Comparison of ENCODE assay signal across 14 cellular contexts in genomic region chr7:2195403-2196246, GRCh38. TPM values are rescaled to one million over a fixed set of nuclear protein-coding genes. Genes with fewer than 3 reads are reported as not detected.
DNase-seq lines count a peak whose midpoint lies in the region; ATAC-seq and TF ChIP-seq lines count a peak whose summit lies in the region.
"Had no signal": no experiment of that assay in that cellular context is flagged by ENCODE, and none has a peak within 500 bp of the region (broad histone marks: within the 10 kb centered on the region; RNA-seq: fewer than 3 reads in every experiment).

No MANE protein-coding gene starts in this region.

- CTCF ChIA-PET in SK-N-SH (lab: Yijun Ruan, JAX): interaction anchor here (0.9 to 4.0 kb wide), 10 partner anchors 7 to 617 kb away, joined by 3 to 24 read pairs (median 4); no protein-coding TSS in a partner anchor

- H3K9ac ChIP-seq in SK-N-SH: no peak overlapping the region

- no peak for TF ChIP-seq RAD21 in SK-N-SH (IDR thresholded peaks at IDR 0.05; ENCODE audit: low read length)

- TF ChIP-seq POLR2A in stomach (IDR thresholded peaks at IDR 0.05): no peak

- H3K4me1 ChIP-seq in right atrium auricular region (peaks cover 0 to 21% of the 10 kb centered on the region in 2 donors), stomach (no peaks in the 10 kb centered on the region), SK-N-SH (ENCODE audit: control insufficient read depth in 1 of 2, insufficient read depth in 2 of 2, low read depth in 1 of 2, low read length in 1 of 2) (peaks cover 0 to 15% of the 10 kb centered on the region in 2 experiments; a peak in 1 of 4 replicates)
- H3K4me1 ChIP-seq: testis had no signal

- POLR2A ChIA-PET in SK-N-SH (lab: Yijun Ruan, JAX): no interaction called here

- H2AFZ ChIP-seq in SK-N-SH (ENCODE audit: low read depth): no peak overlapping the region

- H4K20me1 ChIP-seq in SK-N-SH (ENCODE audit: insufficient read depth): no peaks in the 10 kb centered on the region

- H3K79me2 ChIP-seq in SK-N-SH (ENCODE audit: insufficient read depth): no peaks in the 10 kb centered on the region

- no peaks in the 10 kb centered on the region for H3K36me3 Mint-ChIP-seq in natural killer cell treated with Interleukin-12 subunit alpha and Interleukin-12 subunit beta and Interleukin-15 and Interleukin-18, amount 100 ng/mL, for 72 hours

- TF ChIP-seq CTCF in right atrium auricular region (IDR thresholded peaks at IDR 0.05): no peak
- TF ChIP-seq CTCF in stomach (IDR thresholded peaks at IDR 0.05): no peak
- no peak for TF ChIP-seq CTCF in SK-N-SH (IDR thresholded peaks at IDR 0.05)

- H3K27ac ChIP-seq in right atrium auricular region (peak overlapping the region; percentile 5 to 46), stomach (no peak overlapping the region), SK-N-SH (ENCODE audit: low read depth in 2 of 2, low read length in 1 of 2) (no peak overlapping the region)
- H3K27ac ChIP-seq: esophagus squamous epithelium, testis had no signal

- H3K4me3 Mint-ChIP-seq in natural killer cell treated with Interleukin-12 subunit alpha and Interleukin-12 subunit beta and Interleukin-15 and Interleukin-18, amount 100 ng/mL, for 72 hours: no peak overlapping the region
- H3K4me3 Mint-ChIP-seq: activated naive CD4-positive, alpha-beta T cell treated with anti-CD3 and anti-CD28 coated beads, Interleukin-2, amount 50 U/mL, for 24 hours; CD8-positive, alpha-beta T cell; central memory CD8-positive, alpha-beta T cell had no signal

- intact Hi-C loops in stomach (cut with DNase I; ENCODE audit: low total_unique reads): no loop called here

- no peak overlapping the region for H3K4me2 ChIP-seq in SK-N-SH

- no peaks in the 10 kb centered on the region for H3K9me2 ChIP-seq in SK-N-SH

- WGBS in stomach, 5 donors: 79 to 94% (median 81%) methylated on average over 13 of the region's 13 CpGs
- 94% methylated on average over 10 of the region's 13 CpGs for WGBS in SK-N-SH (ENCODE audit: low lambda C conversion rate)

- ATAC-seq in natural killer cell treated with Interleukin-12 subunit alpha and Interleukin-12 subunit beta and Interleukin-15 and Interleukin-18, amount 100 ng/mL, for 72 hours: no peak
- ATAC-seq: CD8-positive, alpha-beta T cell had no signal

- DNase-seq in NCI-H2029 (lab: John Stamatoyannopoulos, UW) (peak; percentile 84), amygdala (lab: John Stamatoyannopoulos, UW) (peak in 40 of 56 donors; percentile 13 to 77 (median 40)), right atrium auricular region (ENCODE audit: low spot score) (no peak), stomach (peak; percentile 60), SK-N-SH (no peak)
- DNase-seq in natural killer cell treated with Interleukin-12 subunit alpha and Interleukin-12 subunit beta and Interleukin-15 and Interleukin-18, amount 100 ng/mL, for 72 hours (ENCODE audit: low spot score): no peak
- no peak for DNase-seq in activated CD4-positive, alpha-beta T cell treated with anti-CD3 and anti-CD28 coated beads, Interleukin-2, amount 50 U/mL, for 4 hours
- DNase-seq: CD8-positive, alpha-beta T cell; esophagus squamous epithelium; NCI-H146; T1000; testis had no signal

- no peak overlapping the region for H3K4me3 ChIP-seq in right atrium auricular region
- H3K4me3 ChIP-seq in stomach: no peak overlapping the region
- peak overlapping the region in 1 of 2 experiments; percentile 7; a peak in 1 of 4 replicates for H3K4me3 ChIP-seq in SK-N-SH (ENCODE audit: low read depth in 2 of 2, low read length in 1 of 2)
- H3K4me3 ChIP-seq: esophagus squamous epithelium, testis had no signal

- H3F3A ChIP-seq in SK-N-SH (replicated peaks; ENCODE audit: insufficient read depth): no peaks in the 10 kb centered on the region

- no peak overlapping the region for H3K27ac Mint-ChIP-seq in natural killer cell treated with Interleukin-12 subunit alpha and Interleukin-12 subunit beta and Interleukin-15 and Interleukin-18, amount 100 ng/mL, for 72 hours
- H3K27ac Mint-ChIP-seq: activated naive CD4-positive, alpha-beta T cell treated with anti-CD3 and anti-CD28 coated beads, Interleukin-2, amount 50 U/mL, for 24 hours; CD8-positive, alpha-beta T cell had no signal

- no peak for TF ChIP-seq EP300 in stomach (IDR thresholded peaks at IDR 0.05)
- TF ChIP-seq EP300 in SK-N-SH (IDR thresholded peaks at IDR 0.05; ENCODE audit: borderline replicate concordance in 1 of 2, low read depth in 1 of 2, low read length in 1 of 2): no peak

- H3K36me3 ChIP-seq in right atrium auricular region (peaks cover 14% of the 10 kb centered on the region), stomach (peaks cover 8 to 61% (median 42%) of the 10 kb centered on the region in 4 donors), SK-N-SH (replicated peaks in 1 of 2; ENCODE audit: control insufficient read depth in 1 of 2, insufficient read depth in 2 of 2, low read length in 1 of 2) (peaks cover 23 to 39% of the 10 kb centered on the region in 2 experiments)

- no peaks in the 10 kb centered on the region for H3K27me3 ChIP-seq in right atrium auricular region
- no peaks in the 10 kb centered on the region for H3K27me3 ChIP-seq in stomach
- no peaks in the 10 kb centered on the region for H3K27me3 ChIP-seq in SK-N-SH (ENCODE audit: insufficient read depth)
- H3K27me3 ChIP-seq: esophagus squamous epithelium, testis had no signal

- H3K9me3 Mint-ChIP-seq in natural killer cell treated with Interleukin-12 subunit alpha and Interleukin-12 subunit beta and Interleukin-15 and Interleukin-18, amount 100 ng/mL, for 72 hours: no peaks in the 10 kb centered on the region
- H3K9me3 Mint-ChIP-seq: activated naive CD4-positive, alpha-beta T cell treated with anti-CD3 and anti-CD28 coated beads, Interleukin-2, amount 50 U/mL, for 24 hours; CD8-positive, alpha-beta T cell; central memory CD8-positive, alpha-beta T cell had no signal

- no peaks in the 10 kb centered on the region for H3K27me3 Mint-ChIP-seq in natural killer cell treated with Interleukin-12 subunit alpha and Interleukin-12 subunit beta and Interleukin-15 and Interleukin-18, amount 100 ng/mL, for 72 hours
- H3K27me3 Mint-ChIP-seq: activated naive CD4-positive, alpha-beta T cell treated with anti-CD3 and anti-CD28 coated beads, Interleukin-2, amount 50 U/mL, for 24 hours; central memory CD8-positive, alpha-beta T cell had no signal

- no peaks in the 10 kb centered on the region for H3K9me3 ChIP-seq in right atrium auricular region
- H3K9me3 ChIP-seq in stomach: peaks cover 0 to 13% (median 3%) of the 10 kb centered on the region in 4 donors
- peaks cover 6% of the 10 kb centered on the region; the same call in 1 of the 2 replicates for H3K9me3 ChIP-seq in SK-N-SH
- H3K9me3 ChIP-seq: esophagus squamous epithelium, testis had no signal

- H3K4me1 Mint-ChIP-seq in natural killer cell treated with Interleukin-12 subunit alpha and Interleukin-12 subunit beta and Interleukin-15 and Interleukin-18, amount 100 ng/mL, for 72 hours (ENCODE audit: low read depth in 2 of 2): peaks cover 4 to 5% of the 10 kb centered on the region in 2 donors
- H3K4me1 Mint-ChIP-seq: activated naive CD4-positive, alpha-beta T cell treated with anti-CD3 and anti-CD28 coated beads, Interleukin-2, amount 50 U/mL, for 24 hours; central memory CD8-positive, alpha-beta T cell had no signal

TF ChIP-seq in SK-N-SH, 30 proteins besides CTCF, POLR2A, EP300 and RAD21 (continues in another document):
- TF ChIP-seq GABPA (IDR thresholded peaks at IDR 0.05; ENCODE audit: low read depth) (no peak), SMC3 (IDR thresholded peaks at IDR 0.05; ENCODE audit: low read depth, low read length) (no peak), MXI1 (IDR thresholded peaks at IDR 0.05; ENCODE audit: low read depth, low read length) (no peak), FOSL2 (IDR thresholded peaks at IDR 0.05; ENCODE audit: borderline replicate concordance, low read depth) (no peak)
- TF ChIP-seq, protein P1, sequence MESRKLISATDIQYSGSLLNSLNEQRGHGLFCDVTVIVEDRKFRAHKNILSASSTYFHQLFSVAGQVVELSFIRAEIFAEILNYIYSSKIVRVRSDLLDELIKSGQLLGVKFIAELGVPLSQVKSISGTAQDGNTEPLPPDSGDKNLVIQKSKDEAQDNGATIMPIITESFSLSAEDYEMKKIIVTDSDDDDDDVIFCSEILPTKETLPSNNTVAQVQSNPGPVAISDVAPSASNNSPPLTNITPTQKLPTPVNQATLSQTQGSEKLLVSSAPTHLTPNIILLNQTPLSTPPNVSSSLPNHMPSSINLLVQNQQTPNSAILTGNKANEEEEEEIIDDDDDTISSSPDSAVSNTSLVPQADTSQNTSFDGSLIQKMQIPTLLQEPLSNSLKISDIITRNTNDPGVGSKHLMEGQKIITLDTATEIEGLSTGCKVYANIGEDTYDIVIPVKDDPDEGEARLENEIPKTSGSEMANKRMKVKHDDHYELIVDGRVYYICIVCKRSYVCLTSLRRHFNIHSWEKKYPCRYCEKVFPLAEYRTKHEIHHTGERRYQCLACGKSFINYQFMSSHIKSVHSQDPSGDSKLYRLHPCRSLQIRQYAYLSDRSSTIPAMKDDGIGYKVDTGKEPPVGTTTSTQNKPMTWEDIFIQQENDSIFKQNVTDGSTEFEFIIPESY (IDR thresholded peaks at IDR 0.05; ENCODE audit: borderline replicate concordance, low read depth): no peak

RNA-seq across cellular contexts. Expression of gene MAD1L1, which starts 37.1 kb away (rescaled TPM):
- 10 to 100 TPM; 13.3 to 31.9 TPM for total RNA-seq in right atrium auricular region
- total RNA-seq in stomach: 100 to 1,000 TPM in 1 of 5 donors, 10 to 100 TPM in 4; 12.8 to 469 (median 25.0) TPM
- 10 to 100 TPM; 25.8 to 36.0 (median 28.7) TPM for polyA plus RNA-seq in stomach
- polyA plus RNA-seq in SK-N-SH (2012; rRNA removed): 28.7 and 46.2 TPM in 2 replicates
- 20.4 and 23.6 TPM in 2 replicates for polyA plus RNA-seq in SK-N-SH (2012; cell fraction: cytosol; rRNA removed)
- polyA plus RNA-seq in SK-N-SH (2012; cell fraction: nucleus; rRNA removed): 29.9 and 64.7 TPM in 2 replicates
- total RNA-seq in natural killer cell treated with Interleukin-12 subunit alpha and Interleukin-12 subunit beta and Interleukin-15 and Interleukin-18, amount 100 ng/mL, for 72 hours: 10 to 100 TPM; 39.5 to 79.4 TPM

RNA-seq across cellular contexts. Expression of gene MRM2, which starts 46.4 kb away (rescaled TPM):
- total RNA-seq in right atrium auricular region: 10 to 100 TPM; 13.2 to 13.7 TPM
- total RNA-seq in stomach: 10 to 100 TPM in 4 of 5 donors, 1 to 10 TPM in 1; 9.9 to 19.1 (median 17.1) TPM
- polyA plus RNA-seq in stomach: 10 to 100 TPM; 17.4 to 22.3 (median 18.7) TPM
- 30.7 and 34.8 TPM in 2 replicates for polyA plus RNA-seq in SK-N-SH (2012; rRNA removed)
- 36.0 and 37.6 TPM in 2 replicates for polyA plus RNA-seq in SK-N-SH (2012; cell fraction: cytosol; rRNA removed)
- 13.9 and 18.7 TPM in 2 replicates for polyA plus RNA-seq in SK-N-SH (2012; cell fraction: nucleus; rRNA removed)
- total RNA-seq in natural killer cell treated with Interleukin-12 subunit alpha and Interleukin-12 subunit beta and Interleukin-15 and Interleukin-18, amount 100 ng/mL, for 72 hours: 10 to 100 TPM; 30.0 to 34.5 TPM

RNA-seq across cellular contexts. Expression of gene NUDT1, which starts 46.4 kb away (rescaled TPM):
- total RNA-seq in right atrium auricular region (10 to 100 TPM; 12.2 to 14.2 TPM), stomach (1 to 10 TPM in 3 of 5 donors, not detected in 2; 4.6 to 8.1 (median 6.2) TPM)
- polyA plus RNA-seq in stomach (10 to 100 TPM; 15.9 to 37.1 (median 28.6) TPM), SK-N-SH (2012; rRNA removed) (79.5 and 98.1 TPM in 2 replicates)
- polyA plus RNA-seq in SK-N-SH (2012; cell fraction: cytosol; rRNA removed): 69.1 and 83.0 TPM in 2 replicates
- polyA plus RNA-seq in SK-N-SH (2012; cell fraction: nucleus; rRNA removed): 53.9 and 64.3 TPM in 2 replicates
- 10 to 100 TPM; 31.7 to 65.2 TPM for total RNA-seq in natural killer cell treated with Interleukin-12 subunit alpha and Interleukin-12 subunit beta and Interleukin-15 and Interleukin-18, amount 100 ng/mL, for 72 hours

Comparison
In these comparisons a context has a peak if more than half of its experiments do, and no peak if none do; other contexts are left out.
1. DNase-seq: peak in NCI-H2029 (single experiment), amygdala (40 of 56) and stomach (single experiment); none in right atrium auricular region (single experiment), SK-N-SH (single experiment), natural killer cell treated with Interleukin-12 subunit alpha and Interleukin-12 subunit beta and Interleukin-15 and Interleukin-18, amount 100 ng/mL, for 72 hours (single experiment) and activated CD4-positive, alpha-beta T cell treated with anti-CD3 and anti-CD28 coated beads, Interleukin-2, amount 50 U/mL, for 4 hours (0 of 2).
2. H3K27ac ChIP-seq: peak in right atrium auricular region (2 of 2); none in stomach (0 of 5) and SK-N-SH (0 of 2).